1 cellular context compared by ENCODE assay signal in the genomic region with DNA sequence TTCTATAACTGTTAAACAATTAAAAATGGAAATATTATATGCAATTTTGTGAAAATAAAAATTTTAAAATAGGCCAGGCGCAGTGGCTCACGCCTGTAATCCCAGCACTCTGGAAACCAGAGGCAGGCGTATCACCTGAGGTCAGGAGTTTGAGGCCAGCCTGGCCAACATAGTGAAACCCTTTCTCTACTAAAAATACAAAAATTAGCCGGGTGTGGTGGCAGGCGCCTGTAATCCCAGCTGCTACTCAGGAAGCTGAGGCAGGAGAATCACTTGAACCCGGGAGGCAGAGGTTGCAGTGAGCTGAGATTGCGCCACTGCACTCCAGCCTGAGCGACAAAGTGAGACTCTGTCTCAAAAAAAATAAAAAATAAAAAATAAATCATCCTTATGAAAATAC.
TF ChIP-seq lines count a peak whose summit lies in the region.
"Not testable (repeated sequence)": the region's sequence is repeated elsewhere in the genome, so short reads cannot be mapped to it uniquely, and the experiment has no call there.

No MANE protein-coding gene starts in this region.

TF ChIP-seq in HepG2, 621 proteins besides CTCF, POLR2A, EP300 and RAD21:
- TF ChIP-seq RCOR2 (CRISPR knock-in tag; IDR thresholded peaks at IDR 0.05) (0 out of 2 replicates have a peak, but pooled peaks have one; percentile 47), CEBPG (CRISPR knock-in tag; IDR thresholded peaks at IDR 0.05) (peak; percentile 84), NR2F6 (CRISPR knock-in tag; IDR thresholded peaks at IDR 0.05) (peak; percentile 6; the same call in 1 of the 2 replicates), HNF4A (CRISPR knock-in tag; IDR thresholded peaks at IDR 0.05) (0 out of 2 replicates have a peak, but pooled peaks have one; percentile 22), ZNF121 (CRISPR knock-in tag; IDR thresholded peaks at IDR 0.05) (peak; percentile 96), ZNF558 (CRISPR knock-in tag; IDR thresholded peaks at IDR 0.05; ENCODE audit: borderline replicate concordance) (0 out of 2 replicates have a peak, but pooled peaks have one; percentile 27), ZMAT3 (CRISPR knock-in tag; conservative IDR thresholded peaks at IDR 0.05) (0 out of 2 replicates have a peak, but pooled peaks have one; percentile 41), PHF21A (CRISPR knock-in tag; IDR thresholded peaks at IDR 0.05) (peak; percentile 52), NR2F1 (CRISPR knock-in tag; IDR thresholded peaks at IDR 0.05) (peak in 1 of 2 experiments; percentile 26; a peak in 1 of 4 replicates), GFI1 (CRISPR knock-in tag; IDR thresholded peaks at IDR 0.05; ENCODE audit: borderline replicate concordance) (peak; percentile 87), CEBPB (IDR thresholded peaks at IDR 0.05; ENCODE audit: borderline replicate concordance, low read depth, low read length) (0 out of 2 replicates have a peak, but pooled peaks have one; percentile 32)
- TF ChIP-seq NR2F6 (IDR thresholded peaks at IDR 0.05): not testable (repeated sequence)
- TF ChIP-seq, protein P1, sequence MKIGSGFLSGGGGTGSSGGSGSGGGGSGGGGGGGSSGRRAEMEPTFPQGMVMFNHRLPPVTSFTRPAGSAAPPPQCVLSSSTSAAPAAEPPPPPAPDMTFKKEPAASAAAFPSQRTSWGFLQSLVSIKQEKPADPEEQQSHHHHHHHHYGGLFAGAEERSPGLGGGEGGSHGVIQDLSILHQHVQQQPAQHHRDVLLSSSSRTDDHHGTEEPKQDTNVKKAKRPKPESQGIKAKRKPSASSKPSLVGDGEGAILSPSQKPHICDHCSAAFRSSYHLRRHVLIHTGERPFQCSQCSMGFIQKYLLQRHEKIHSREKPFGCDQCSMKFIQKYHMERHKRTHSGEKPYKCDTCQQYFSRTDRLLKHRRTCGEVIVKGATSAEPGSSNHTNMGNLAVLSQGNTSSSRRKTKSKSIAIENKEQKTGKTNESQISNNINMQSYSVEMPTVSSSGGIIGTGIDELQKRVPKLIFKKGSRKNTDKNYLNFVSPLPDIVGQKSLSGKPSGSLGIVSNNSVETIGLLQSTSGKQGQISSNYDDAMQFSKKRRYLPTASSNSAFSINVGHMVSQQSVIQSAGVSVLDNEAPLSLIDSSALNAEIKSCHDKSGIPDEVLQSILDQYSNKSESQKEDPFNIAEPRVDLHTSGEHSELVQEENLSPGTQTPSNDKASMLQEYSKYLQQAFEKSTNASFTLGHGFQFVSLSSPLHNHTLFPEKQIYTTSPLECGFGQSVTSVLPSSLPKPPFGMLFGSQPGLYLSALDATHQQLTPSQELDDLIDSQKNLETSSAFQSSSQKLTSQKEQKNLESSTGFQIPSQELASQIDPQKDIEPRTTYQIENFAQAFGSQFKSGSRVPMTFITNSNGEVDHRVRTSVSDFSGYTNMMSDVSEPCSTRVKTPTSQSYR (CRISPR knock-in tag; IDR thresholded peaks at IDR 0.05; ENCODE audit: borderline replicate concordance): peak; percentile 5; the same call in 1 of the 2 replicates
- TF ChIP-seq, protein P2, sequence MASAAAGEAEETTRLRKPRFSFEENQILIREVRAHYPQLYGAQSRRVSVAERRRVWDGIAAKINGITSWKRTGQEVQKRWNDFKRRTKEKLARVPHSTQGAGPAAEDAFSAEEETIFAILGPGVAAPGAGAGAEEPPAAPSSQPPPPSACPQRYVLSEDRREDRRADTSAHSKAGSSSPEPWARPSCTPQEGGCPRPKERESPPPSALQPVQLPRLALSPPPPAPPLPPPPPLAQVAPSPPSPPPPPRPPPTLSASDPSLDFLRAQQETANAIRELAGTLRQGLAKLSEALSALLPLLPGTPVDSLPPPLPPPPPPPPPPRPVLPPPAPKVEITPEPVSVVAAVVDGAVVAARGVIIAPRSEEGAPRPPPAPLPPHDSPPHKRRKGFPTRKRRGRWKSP (CRISPR knock-in tag; IDR thresholded peaks at IDR 0.05): 0 out of 2 replicates have a peak, but pooled peaks have one; percentile 1
- TF ChIP-seq, protein P3, sequence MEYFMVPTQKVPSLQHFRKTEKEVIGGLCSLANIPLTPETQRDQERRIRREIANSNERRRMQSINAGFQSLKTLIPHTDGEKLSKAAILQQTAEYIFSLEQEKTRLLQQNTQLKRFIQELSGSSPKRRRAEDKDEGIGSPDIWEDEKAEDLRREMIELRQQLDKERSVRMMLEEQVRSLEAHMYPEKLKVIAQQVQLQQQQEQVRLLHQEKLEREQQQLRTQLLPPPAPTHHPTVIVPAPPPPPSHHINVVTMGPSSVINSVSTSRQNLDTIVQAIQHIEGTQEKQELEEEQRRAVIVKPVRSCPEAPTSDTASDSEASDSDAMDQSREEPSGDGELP (IDR thresholded peaks at IDR 0.05; ENCODE audit: borderline replicate concordance, low read depth): peak; percentile 46; the same call in 1 of the 2 replicates
